In genomic region chr3:136861890-136862610, GRCh38 we compare ENCODE assay signal across 8 cellular contexts. TPM values are rescaled to one million over a fixed set of nuclear protein-coding genes. Genes with fewer than 3 reads are reported as not detected.
A peak's percentile ranks its signal among the peaks of the same experiment; 100 is the strongest.
DNase-seq lines count a peak whose midpoint lies in the region; ATAC-seq and TF ChIP-seq lines count a peak whose summit lies in the region.

Gene NCK1 (plus strand): TSS chr3:136862208. CDS start chr3:136928002, 65,794 bp downstream.

- H3K4me1 Mint-ChIP-seq in activated T-cell treated with anti-CD3 and anti-CD28 coated beads, Interleukin-2, amount 50 U/mL, for 4 hours (ENCODE audit: low read depth), result peaks cover 47% of the 10 kb centered on the region

- H3K27me3 ChIP-seq in Panc1 (ENCODE audit: control insufficient read depth, insufficient read depth, low read length) (no peaks in the 10 kb centered on the region), esophagus (ENCODE audit: control insufficient read depth in 1 of 2, insufficient read depth in 2 of 2, low read length in 2 of 2) (no peaks in the 10 kb centered on the region), muscle layer of colon (ENCODE audit: control insufficient read depth in 1 of 2, insufficient read depth in 2 of 2, low read length in 2 of 2) (no peaks in the 10 kb centered on the region)

- H3K4me1 ChIP-seq in Panc1 (ENCODE audit: control insufficient read depth, insufficient read depth, low read length) (peaks cover 9% of the 10 kb centered on the region), esophagus (ENCODE audit: control insufficient read depth in 2 of 2, insufficient read depth in 2 of 2, low read length in 1 of 2) (peaks cover 0 to 3% of the 10 kb centered on the region in 2 donors), muscle layer of colon (ENCODE audit: insufficient read depth, low read length) (peaks cover 20% of the 10 kb centered on the region)

- TF ChIP-seq CTCF in Panc1 (IDR thresholded peaks at IDR 0.05), result no peak; the same call in 1 of the 2 replicates

- H3K9me3 ChIP-seq in Panc1 (ENCODE audit: control insufficient read depth, insufficient read depth, low read depth, low read length) (no peaks in the 10 kb centered on the region), esophagus (ENCODE audit: control insufficient read depth in 2 of 2, insufficient read depth in 1 of 2, low read depth in 1 of 2, low read length in 1 of 2) (no peaks in the 10 kb centered on the region), muscle layer of colon (ENCODE audit: low read length) (no peaks in the 10 kb centered on the region)

- peak; percentile 97 for DNase-seq in DMS79 treated with DMSO at 0.1 percent for 48 hours (lab: John Stamatoyannopoulos, UW)
- DNase-seq in KG1 (lab: John Stamatoyannopoulos, UW), result peak; percentile 83
- peak; percentile 85 for DNase-seq in Panc1 (ENCODE audit: low read depth, low spot score)
- peak; percentile 97 for DNase-seq in activated T-cell treated with anti-CD3 and anti-CD28 coated beads, Interleukin-2, amount 50 U/mL, for 4 hours
- DNase-seq in stimulated activated CD8-positive, alpha-beta memory T cell treated with anti-CD3 and anti-CD28 coated beads, Interleukin-7, amount 100 ng/mL, for 24 hours (ENCODE audit: low read depth), result peak; percentile 98

- CTCF ChIA-PET in Panc1 (lab: Charles Lee), result interaction anchor here (0.6 to 1.3 kb wide), 2 partner anchors 110 to 152 kb away, joined by 3 to 6 read pairs; no protein-coding TSS in a partner anchor

- peak; percentile 97 for ATAC-seq in GM21723 (IDR thresholded peaks at IDR 0.05; ENCODE audit: unreplicated experiment)
- ATAC-seq in Panc1, result peak; percentile 99
- ATAC-seq in activated T-cell treated with anti-CD3 and anti-CD28 coated beads, Interleukin-2, amount 50 U/mL, for 4 hours, result peak; percentile 98

- H3K27ac ChIP-seq in Panc1 (ENCODE audit: low read length) (peak within 1 kb of the TSS; percentile 95), esophagus (ENCODE audit: low read depth in 2 of 2, low read length in 1 of 2) (peak within 1 kb of the TSS; percentile 83 to 97), muscle layer of colon (ENCODE audit: low read depth, low read length) (peak within 1 kb of the TSS; percentile 90)

- H3K36me3 ChIP-seq in Panc1 (ENCODE audit: control insufficient read depth, insufficient read depth, low read length) (no peaks in the 10 kb centered on the region), esophagus (ENCODE audit: control insufficient read depth in 2 of 2, insufficient read depth in 2 of 2, low read length in 1 of 2) (no peaks in the 10 kb centered on the region), muscle layer of colon (ENCODE audit: insufficient read depth, low read length) (no peaks in the 10 kb centered on the region)

- no TSS peak for BruUV-seq in Panc1 (replicated peaks; lab: Mats Ljungman, UMichigan)

- H3K4me3 Mint-ChIP-seq in activated T-cell treated with anti-CD3 and anti-CD28 coated beads, Interleukin-2, amount 50 U/mL, for 4 hours, result peak within 1 kb of the TSS; percentile 95

- H3K36me3 Mint-ChIP-seq in activated T-cell treated with anti-CD3 and anti-CD28 coated beads, Interleukin-2, amount 50 U/mL, for 4 hours (ENCODE audit: insufficient read depth), result peaks cover 12% of the 10 kb centered on the region

- intact Hi-C loops in Panc1 (cut with micrococcal nuclease; ENCODE audit: unreplicated experiment), result loop anchor here (5.0 kb wide), 1 partner anchor 110 kb away; the partner anchor contains the start of gene STAG1

- H3K4me3 ChIP-seq in Panc1 (ENCODE audit: low read depth in 2 of 2, low read length in 2 of 2) (peak within 1 kb of the TSS; percentile 80 to 98), esophagus (ENCODE audit: low read depth in 1 of 2, low read length in 2 of 2) (peak within 1 kb of the TSS; percentile 79 to 98), muscle layer of colon (ENCODE audit: low read depth in 1 of 2, low read length in 2 of 2) (peak within 1 kb of the TSS; percentile 89 to 95)

- in situ Hi-C loops in Panc1 (cut with HindIII; ENCODE audit: low pct_unique_long_range_greater_than_20kb, low sequenced_read_pairs), result no loop called here

- no peaks in the 10 kb centered on the region for H3K27me3 Mint-ChIP-seq in activated T-cell treated with anti-CD3 and anti-CD28 coated beads, Interleukin-2, amount 50 U/mL, for 4 hours (ENCODE audit: low read depth)

- 0 to 1% methylated on average over 57 to 67 of the region's 67 CpGs for WGBS in esophagus, 2 donors

- POLR2A ChIA-PET in Panc1 (lab: Charles Lee), result interaction anchor here (0.6 to 1.2 kb wide), 4 partner anchors 36 to 110 kb away, joined by 4 to 7 read pairs (median 5); partner anchors contain the start of gene STAG1

- peak within 1 kb of the TSS; percentile 58 for H3K9ac ChIP-seq in muscle layer of colon (ENCODE audit: low read length)

- peaks cover 3% of the 10 kb centered on the region for H3K9me3 Mint-ChIP-seq in activated T-cell treated with anti-CD3 and anti-CD28 coated beads, Interleukin-2, amount 50 U/mL, for 4 hours

RNA-seq across cellular contexts. Expression of gene NCK1, which starts in this region (rescaled TPM):
- 43.5 TPM for total RNA-seq in Panc1 (2021; ENCODE audit: unreplicated experiment)
- 29.0 TPM for polyA plus RNA-seq in Panc1 (2012; ENCODE audit: insufficient read length)
- 10 to 100 TPM; 25.7 to 31.2 (median 30.0) TPM for total RNA-seq in activated T-cell treated with anti-CD3 and anti-CD28 coated beads, Interleukin-2, amount 50 U/mL, for 4 hours
- 10 to 100 TPM; 23.3 to 37.0 TPM for polyA plus RNA-seq in esophagus

Comparison
In these comparisons a context has a peak if more than half of its experiments do, and no peak if none do; other contexts are left out.
1. Peak in every context shown above with its lines: DNase-seq, ATAC-seq, H3K4me3 ChIP-seq and H3K27ac ChIP-seq.